ENCODE assay signal across 12 cellular contexts in the genomic region with DNA sequence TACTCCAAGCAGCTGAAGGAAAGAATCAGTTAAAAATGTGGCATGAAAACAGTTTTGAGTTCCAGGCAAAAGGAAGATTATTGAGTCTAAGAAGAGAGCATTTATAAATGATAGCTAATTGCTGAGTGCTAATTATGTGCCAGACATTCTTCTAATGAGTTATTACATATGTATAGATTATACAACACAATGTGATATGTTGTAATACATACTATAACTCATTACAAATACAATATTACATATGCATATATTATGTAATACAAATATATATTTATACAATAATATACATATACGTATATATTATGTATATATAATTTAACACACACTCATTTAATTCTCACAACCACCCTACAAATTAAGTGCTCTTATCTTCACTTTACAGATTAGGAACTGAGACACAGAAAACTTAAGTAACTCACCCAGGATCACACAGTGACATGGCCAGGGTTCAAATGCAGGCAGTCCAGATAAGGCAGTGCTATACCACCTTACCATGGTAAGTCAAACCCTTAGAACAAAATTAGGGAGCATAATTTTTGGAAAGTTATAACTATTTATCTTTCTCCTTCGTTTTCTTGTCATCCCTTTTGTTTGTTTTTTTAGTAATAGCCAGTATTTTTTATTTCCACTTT. TPM values are rescaled to one million over a fixed set of nuclear protein-coding genes. Genes with fewer than 3 reads are reported as not detected.
DNase-seq lines count a peak whose midpoint lies in the region; ATAC-seq and TF ChIP-seq lines count a peak whose summit lies in the region.
"Had no signal": no experiment of that assay in that cellular context is flagged by ENCODE, and none has a peak within 500 bp of the region (broad histone marks: within the 10 kb centered on the region; RNA-seq: fewer than 3 reads in every experiment).

No MANE protein-coding gene starts in this region.

- in situ Hi-C loops in brain microvascular endothelial cell (cut with HindIII; ENCODE audit: low pct_ligation_motif_present, low sequenced_read_pairs), result no loop called here

- H4K8ac ChIP-seq in mesenchymal stem cell (ENCODE audit: low read length), result no peak overlapping the region

- H3K23ac ChIP-seq in mesenchymal stem cell (ENCODE audit: low read length in 2 of 2), result no peak overlapping the region

- no peak overlapping the region for H2BK12ac ChIP-seq in mesenchymal stem cell (ENCODE audit: low read length in 2 of 2)

- H3K9me3 ChIP-seq in HEK293 (ENCODE audit: control insufficient read depth, insufficient read depth, low read depth, low read length), result no peaks in the 10 kb centered on the region
- no peaks in the 10 kb centered on the region for H3K9me3 ChIP-seq in mesenchymal stem cell (ENCODE audit: control insufficient read depth, low read length)
- no peaks in the 10 kb centered on the region for H3K9me3 ChIP-seq in stomach smooth muscle (ENCODE audit: control insufficient read depth in 2 of 2, low read length in 2 of 2)

- TF ChIP-seq CTCF in HEK293 (tag by site-specific recombination; IDR thresholded peaks at IDR 0.05), result no peak
- no peak for TF ChIP-seq CTCF in brain microvascular endothelial cell (IDR thresholded peaks at IDR 0.05; ENCODE audit: low read depth, low read length, missing control alignments)

- no peak overlapping the region for H3K14ac ChIP-seq in mesenchymal stem cell (ENCODE audit: low read length in 2 of 2)

- POLR2A ChIA-PET in HEK293 (lab: Yijun Ruan, JAX), result interaction anchor here (1.1 to 2.1 kb wide), 2 partner anchors 10 to 111 kb away, joined by 3 to 5 read pairs; partner anchors contain the start of gene PSRC1

- no peak for DNase-seq in brain microvascular endothelial cell
- DNase-seq in mesenchymal stem cell, result no peak
- DNase-seq in AG08395 (ENCODE audit: low spot score), result no peak
- no peak for DNase-seq in NOMO-1 treated with DMSO at 0.1 percent for 48 hours (lab: John Stamatoyannopoulos, UW; ENCODE audit: unreplicated experiment)
- DNase-seq: CD8-positive, alpha-beta T cell; GOT3; NCI-H2029 had no signal

- no peak overlapping the region for H2AFZ ChIP-seq in mesenchymal stem cell (ENCODE audit: low read depth, low read length)

- H3K4me1 ChIP-seq in HEK293 (ENCODE audit: control insufficient read depth, insufficient read depth, low read length), result peaks cover 16% of the 10 kb centered on the region
- peaks cover 9% of the 10 kb centered on the region for H3K4me1 ChIP-seq in mesenchymal stem cell (ENCODE audit: control insufficient read depth, insufficient read depth, low read depth, low read length)
- H3K4me1 ChIP-seq in stomach smooth muscle (ENCODE audit: control insufficient read depth, insufficient read depth, low read length), result peaks cover 49% of the 10 kb centered on the region

- H3K4me2 ChIP-seq in mesenchymal stem cell (ENCODE audit: low read length, poor library complexity, severe bottlenecking), result no peak overlapping the region

- no peak overlapping the region for H3K4me3 ChIP-seq in HEK293 (ENCODE audit: low read depth, low read length)
- H3K4me3 ChIP-seq in brain microvascular endothelial cell (ENCODE audit: low read depth, low read length), result no peak overlapping the region
- H3K4me3 ChIP-seq in mesenchymal stem cell (ENCODE audit: insufficient read depth in 1 of 2, low read depth in 1 of 2, low read length in 2 of 2), result peak overlapping the region in 1 of 2 experiments; percentile 65
- peak overlapping the region; percentile 50 to 64 for H3K4me3 ChIP-seq in stomach smooth muscle (ENCODE audit: low read length in 2 of 2)

- H2BK120ac ChIP-seq in mesenchymal stem cell (ENCODE audit: low read depth, low read length), result no peak overlapping the region

- no peak overlapping the region for H3K18ac ChIP-seq in mesenchymal stem cell (ENCODE audit: low read depth in 1 of 2, low read length in 2 of 2)

- H2BK15ac ChIP-seq in mesenchymal stem cell (ENCODE audit: low read depth, poor library complexity, severe bottlenecking), result no peak overlapping the region

- H3K27ac ChIP-seq in HEK293 (ENCODE audit: extremely low read depth, low read depth, low read length) (peak overlapping the region; percentile 48), brain microvascular endothelial cell (peak overlapping the region; percentile 78), mesenchymal stem cell (ENCODE audit: low read length, poor library complexity, severe bottlenecking) (peak overlapping the region; percentile 69), stomach smooth muscle (ENCODE audit: low read length) (peak overlapping the region; percentile 87)
- H3K27ac ChIP-seq: epithelial cell of prostate had no signal

- no CpG with 5 or more reads among the region's 2 CpGs for WGBS in mesenchymal stem cell

- H3K36me3 ChIP-seq in HEK293 (ENCODE audit: control insufficient read depth in 2 of 2, insufficient read depth in 1 of 2, low read length in 2 of 2), result peaks cover 0 to 4% of the 10 kb centered on the region in 2 experiments; a peak in 1 of 3 replicates
- no peaks in the 10 kb centered on the region for H3K36me3 ChIP-seq in brain microvascular endothelial cell (replicated peaks)
- H3K36me3 ChIP-seq in mesenchymal stem cell (ENCODE audit: control insufficient read depth in 1 of 2, insufficient read depth in 2 of 2, low read depth in 1 of 2, low read length in 2 of 2), result no peaks in the 10 kb centered on the region
- H3K36me3 ChIP-seq in stomach smooth muscle (ENCODE audit: control insufficient read depth in 2 of 2, insufficient read depth in 2 of 2, low read length in 2 of 2), result no peaks in the 10 kb centered on the region

- H3K27me3 ChIP-seq in brain microvascular endothelial cell (replicated peaks) (no peaks in the 10 kb centered on the region), mesenchymal stem cell (ENCODE audit: control insufficient read depth in 1 of 2, insufficient read depth in 1 of 2, low read length in 2 of 2) (no peaks in the 10 kb centered on the region), stomach smooth muscle (ENCODE audit: control insufficient read depth in 1 of 2, insufficient read depth in 2 of 2, low read length in 2 of 2) (no peaks in the 10 kb centered on the region)

- peaks cover 9% of the 10 kb centered on the region for H3K79me1 ChIP-seq in mesenchymal stem cell (replicated peaks; ENCODE audit: low read length, poor library complexity, severe bottlenecking)

- ATAC-seq in GM19455 (IDR thresholded peaks at IDR 0.05; ENCODE audit: unreplicated experiment) (no peak), HG02973 (IDR thresholded peaks at IDR 0.05; ENCODE audit: unreplicated experiment) (no peak)
- ATAC-seq: CD8-positive, alpha-beta T cell had no signal

- no peak overlapping the region for H2BK5ac ChIP-seq in mesenchymal stem cell (ENCODE audit: low read depth, low read length, poor library complexity, severe bottlenecking)

- H3K9ac ChIP-seq in mesenchymal stem cell (ENCODE audit: low read length), result peak overlapping the region; percentile 86
- H3K9ac ChIP-seq in stomach smooth muscle (ENCODE audit: low read length in 2 of 2), result peak overlapping the region; percentile 48 to 68

- H3K4ac ChIP-seq in mesenchymal stem cell (ENCODE audit: low read depth in 1 of 2, low read length in 2 of 2), result peak overlapping the region in 1 of 2 experiments; percentile 71

- no peak overlapping the region for H4K91ac ChIP-seq in mesenchymal stem cell (ENCODE audit: low read length)

- CTCF ChIA-PET in HEK293 (lab: Yijun Ruan, JAX), result interaction anchor here (1.2 to 4.7 kb wide), 3 partner anchors 10 to 116 kb away, joined by 3 to 23 read pairs (median 3); no protein-coding TSS in a partner anchor

- H2AK5ac ChIP-seq in mesenchymal stem cell (ENCODE audit: low read length, severe bottlenecking), result peak overlapping the region; percentile 91

TF ChIP-seq in HEK293, 187 proteins besides CTCF, POLR2A, EP300 and RAD21:
- no peak for TF ChIP-seq HOXD13 (CRISPR knock-in tag; IDR thresholded peaks at IDR 0.05; ENCODE audit: borderline replicate concordance)
- no peak for TF ChIP-seq ZNF664 (tag by site-specific recombination; IDR thresholded peaks at IDR 0.05)
- TF ChIP-seq ZNF544 (tag by site-specific recombination; IDR thresholded peaks at IDR 0.05), result no peak
- TF ChIP-seq, protein P1, sequence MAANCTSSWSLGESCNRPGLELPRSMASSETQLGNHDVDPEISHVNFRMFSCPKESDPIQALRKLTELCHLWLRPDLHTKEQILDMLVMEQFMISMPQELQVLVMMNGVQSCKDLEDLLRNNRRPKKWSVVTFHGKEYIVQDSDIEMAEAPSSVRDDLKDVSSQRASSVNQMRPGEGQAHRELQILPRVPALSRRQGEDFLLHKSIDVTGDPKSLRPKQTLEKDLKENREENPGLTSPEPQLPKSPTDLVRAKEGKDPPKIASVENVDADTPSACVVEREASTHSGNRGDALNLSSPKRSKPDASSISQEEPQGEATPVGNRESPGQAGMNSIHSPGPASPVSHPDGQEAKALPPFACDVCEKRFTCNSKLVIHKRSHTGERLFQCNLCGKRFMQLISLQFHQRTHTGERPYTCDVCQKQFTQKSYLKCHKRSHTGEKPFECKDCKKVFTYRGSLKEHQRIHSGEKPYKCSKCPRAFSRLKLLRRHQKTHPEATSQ (tag by site-specific recombination; IDR thresholded peaks at IDR 0.05), result no peak
- no peak for TF ChIP-seq ZNF155 (tag by site-specific recombination; IDR thresholded peaks at IDR 0.05)
- 0 out of 2 replicates have a peak, but pooled peaks have one; percentile 36 for TF ChIP-seq ATF2 (tag by site-specific recombination; IDR thresholded peaks at IDR 0.05; ENCODE audit: low read depth)
- no peak for TF ChIP-seq ZNF404 (tag by site-specific recombination; IDR thresholded peaks at IDR 0.05)

RNA-seq across cellular contexts. Expression of gene SORT1, which starts 4.0 kb away (rescaled TPM):
- 42.3 TPM for polyA plus RNA-seq in mesenchymal stem cell (2013, experiment 1 of 2)
- 43.1 TPM for polyA plus RNA-seq in mesenchymal stem cell (2013, experiment 2 of 2)

RNA-seq across cellular contexts. Expression of gene PSMA5, which starts 32.5 kb away (rescaled TPM):
- polyA plus RNA-seq in mesenchymal stem cell (2013, experiment 1 of 2), result 80.5 TPM
- polyA plus RNA-seq in mesenchymal stem cell (2013, experiment 2 of 2), result 87.1 TPM

Comparison
In these comparisons a context has a peak if more than half of its experiments do, and no peak if none do; other contexts are left out.
1. H3K4me3 ChIP-seq: peak in stomach smooth muscle (2 of 2); none in HEK293 (single experiment) and brain microvascular endothelial cell (single experiment).
2. Peak in every context shown above with its lines, with median percentiles within 50 percentile points of each other: H3K27ac ChIP-seq.